ENCODE assay signal across 7 cellular contexts in the genomic region with DNA sequence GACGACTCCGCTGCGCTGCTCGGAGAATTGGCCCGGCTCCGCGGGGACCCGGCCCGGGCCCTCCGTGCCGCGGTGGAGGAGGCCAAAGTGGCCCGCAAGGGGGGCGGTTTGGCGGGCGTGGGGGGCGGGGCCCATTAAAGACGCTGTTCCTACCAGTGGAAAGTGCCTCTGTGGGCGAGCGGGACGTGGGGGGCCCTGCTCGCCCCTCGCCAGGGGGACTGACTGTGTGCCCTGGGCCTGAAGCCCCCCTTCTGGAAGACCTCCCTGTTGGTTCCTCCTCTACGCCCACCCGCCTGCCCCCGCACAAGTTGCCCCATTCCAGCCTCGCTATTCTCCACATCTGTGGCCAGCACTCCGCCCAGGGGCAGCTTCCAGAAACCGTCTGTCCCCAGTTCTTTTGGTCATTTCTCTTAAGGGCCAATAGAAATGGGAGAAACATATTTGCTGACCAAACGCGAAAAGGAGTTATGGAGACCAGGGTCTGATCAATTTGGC. TPM values are rescaled to one million over a fixed set of nuclear protein-coding genes. Genes with fewer than 3 reads are reported as not detected.
DNase-seq lines count a peak whose midpoint lies in the region; ATAC-seq and TF ChIP-seq lines count a peak whose summit lies in the region.
"Had no signal": no experiment of that assay in that cellular context is flagged by ENCODE, and none has a peak within 500 bp of the region (broad histone marks: within the 10 kb centered on the region; RNA-seq: fewer than 3 reads in every experiment).

No MANE protein-coding gene starts in this region.

- no peak overlapping the region for H3K9ac ChIP-seq in HUES64 (ENCODE audit: low read depth, low read length)

- H3K4me3 ChIP-seq in HUES64 (ENCODE audit: low read length) (peak overlapping the region; percentile 95), dorsolateral prefrontal cortex (peak overlapping the region; percentile 13 to 74 (median 50)), psoas muscle (peak overlapping the region; percentile 72)

- no peaks in the 10 kb centered on the region for H3K36me3 ChIP-seq in HUES64 (ENCODE audit: insufficient read depth, low read length)
- H3K36me3 ChIP-seq in psoas muscle (ENCODE audit: insufficient read depth in 1 of 2, low read depth in 1 of 2) = no peaks in the 10 kb centered on the region

- WGBS in HUES64 = 7% methylated on average over 31 of the region's 31 CpGs
- WGBS in psoas muscle, 3 donors = 23 to 35% (median 32%) methylated on average over 19 to 31 of the region's 31 CpGs

- H3K4me1 ChIP-seq in HUES64 (ENCODE audit: insufficient read depth, low read length) (peaks cover 16% of the 10 kb centered on the region), psoas muscle (peaks cover 44% of the 10 kb centered on the region)

- no peak for DNase-seq in dorsolateral prefrontal cortex
- DNase-seq in psoas muscle = no peak
- DNase-seq in AML-193 (lab: John Stamatoyannopoulos, UW) = no peak
- no peak for DNase-seq in germinal center (ENCODE audit: low spot score)

- ATAC-seq in psoas muscle (peak in 1 of 4 donors; percentile 0), GM19452 (IDR thresholded peaks at IDR 0.05; ENCODE audit: unreplicated experiment) (no peak)

- H3K27ac ChIP-seq in HUES64 (ENCODE audit: low read depth, low read length) (no peak overlapping the region; the same call in 1 of the 2 replicates), dorsolateral prefrontal cortex (peak overlapping the region in 32 of 59 donors; percentile 3 to 79 (median 52)), psoas muscle (peak overlapping the region; percentile 100)

- H3K27me3 ChIP-seq in HUES64 (ENCODE audit: insufficient read depth, low read length) (peaks cover 39% of the 10 kb centered on the region), dorsolateral prefrontal cortex (peaks cover 0 to 75% (median 45%) of the 10 kb centered on the region in 45 donors), psoas muscle (ENCODE audit: insufficient read depth in 3 of 3, low read length in 2 of 3) (no peaks in the 10 kb centered on the region)

- no peak for TF ChIP-seq CTCF in dorsolateral prefrontal cortex (IDR thresholded peaks at IDR 0.05 in 54 of 56, conservative IDR thresholded peaks at IDR 0.05 in 2 of 56; ENCODE audit: low read depth in 1 of 56, partially characterized antibody in 56 of 56)
- TF ChIP-seq CTCF in psoas muscle (IDR thresholded peaks at IDR 0.05) = no peak

- intact Hi-C loops in dorsolateral prefrontal cortex (cut with DNase I) = loop anchor here (2.0 to 5.0 kb wide), 5 partner anchors 40 to 125 kb away; a partner anchor contains a TSS
- intact Hi-C loops in psoas muscle (cut with DNase I) = loop anchor here (5.0 to 10.0 kb wide), 3 partner anchors 85 to 247 kb away; a partner anchor contains a TSS

- no peaks in the 10 kb centered on the region for H3K9me3 ChIP-seq in HUES64 (ENCODE audit: insufficient read depth, low read depth, low read length)
- no peaks in the 10 kb centered on the region for H3K9me3 ChIP-seq in psoas muscle

RNA-seq across cellular contexts. Expression of a gene that starts 1.9 kb away (rescaled TPM):
- 8.2 TPM for polyA plus RNA-seq in HUES64 (2013, experiment 1 of 2)
- polyA plus RNA-seq in HUES64 (2013, experiment 2 of 2) = 11.3 TPM
- total RNA-seq in dorsolateral prefrontal cortex = 10 to 100 TPM in 25 of 120 experiments, 1 to 10 TPM in 95; 2.5 to 23.6 (median 7.0) TPM
- total RNA-seq in psoas muscle = 10 to 100 TPM in 3 of 4 donors, 1 to 10 TPM in 1; 2.7 to 21.1 (median 10.1) TPM
- 1 to 10 TPM; 2.0 to 4.4 (median 3.7) TPM for polyA plus RNA-seq in psoas muscle

RNA-seq across cellular contexts. Expression of a gene that starts 2.2 kb away (rescaled TPM):
- polyA plus RNA-seq in HUES64 (2013, experiment 1 of 2) = 3.1 TPM
- 4.5 TPM for polyA plus RNA-seq in HUES64 (2013, experiment 2 of 2)
- total RNA-seq in dorsolateral prefrontal cortex = 1 to 10 TPM in 52 of 120 experiments, under 1 TPM in 61, not detected in 7; 0.24 to 3.3 (median 0.97) TPM
- total RNA-seq in psoas muscle = under 1 TPM; 0.41 to 0.95 (median 0.68) TPM
- 1 to 10 TPM in 2 of 3 donors, under 1 TPM in 1; 0.84 to 3.2 (median 1.7) TPM for polyA plus RNA-seq in psoas muscle

RNA-seq across cellular contexts. Expression of a gene that starts 7.4 kb away (rescaled TPM):
- polyA plus RNA-seq in HUES64 (2013, experiment 1 of 2) = 6.6 TPM
- 9.4 TPM for polyA plus RNA-seq in HUES64 (2013, experiment 2 of 2)
- total RNA-seq in dorsolateral prefrontal cortex = 10 to 100 TPM in 95 of 120 experiments, 1 to 10 TPM in 25; 6.3 to 21.6 (median 12.1) TPM
- 100 to 1,000 TPM; 107 to 190 (median 147) TPM for total RNA-seq in psoas muscle
- polyA plus RNA-seq in psoas muscle = 100 to 1,000 TPM in 1 of 3 donors, 10 to 100 TPM in 2; 73.0 to 118 (median 91.7) TPM

RNA-seq across cellular contexts. Expression of a gene that starts 8.8 kb away (rescaled TPM):
- polyA plus RNA-seq in HUES64 (2013, experiment 1 of 2) = not detected
- not detected for polyA plus RNA-seq in HUES64 (2013, experiment 2 of 2)
- total RNA-seq in dorsolateral prefrontal cortex = under 1 TPM in 1 of 120 experiments, not detected in 119; 0.14 TPM
- not detected for total RNA-seq in psoas muscle
- polyA plus RNA-seq in psoas muscle = under 1 TPM in 1 of 3 donors, not detected in 2; 0.01 TPM
- total RNA-seq: activated CD8-positive, alpha-beta memory T cell treated with anti-CD3 and anti-CD28 coated beads for 36 hours had no signal

RNA-seq across cellular contexts. Expression of a gene that starts 12.0 kb away (rescaled TPM):
- not detected for polyA plus RNA-seq in HUES64 (2013, experiment 1 of 2)
- polyA plus RNA-seq in HUES64 (2013, experiment 2 of 2) = not detected
- under 1 TPM in 2 of 120 experiments, not detected in 118; 0.41 to 0.48 TPM for total RNA-seq in dorsolateral prefrontal cortex
- not detected for total RNA-seq in psoas muscle
- polyA plus RNA-seq in psoas muscle = under 1 TPM in 1 of 3 donors, not detected in 2; 0.03 TPM
- total RNA-seq: activated CD8-positive, alpha-beta memory T cell treated with anti-CD3 and anti-CD28 coated beads for 36 hours had no signal

Comparison
In these comparisons a context has a peak if more than half of its experiments do, and no peak if none do; other contexts are left out.
1. RNA of a gene that starts 7.4 kb away (total RNA-seq): 107 to 190 TPM in psoas muscle; 6.3 to 21.6 TPM in dorsolateral prefrontal cortex; every median in the first group is over 4 times any median in the second.
2. Peak in every context shown above with its lines, with median percentiles within 50 percentile points of each other: H3K4me3 ChIP-seq.